18 cellular contexts compared by ENCODE assay signal in genomic region chr5:172864747-172865146, GRCh38. TPM values are rescaled to one million over a fixed set of nuclear protein-coding genes. Genes with fewer than 3 reads are reported as not detected.
DNase-seq lines count a peak whose midpoint lies in the region; ATAC-seq and TF ChIP-seq lines count a peak whose summit lies in the region.
"Had no signal": no experiment of that assay in that cellular context is flagged by ENCODE, and none has a peak within 500 bp of the region (broad histone marks: within the 10 kb centered on the region; RNA-seq: fewer than 3 reads in every experiment).

No MANE protein-coding gene starts in this region.

- 72 to 77% methylated on average over 5 to 6 of the region's 7 CpGs for WGBS in gastroesophageal sphincter (ENCODE audit: low coverage in 1 of 2), 2 donors
- WGBS in testis, 2 donors: 61 to 77% methylated on average over 7 of the region's 7 CpGs

- peaks cover 72% of the 10 kb centered on the region for H3K36me3 ChIP-seq in BLaER1
- no peaks in the 10 kb centered on the region for H3K36me3 ChIP-seq in adipocyte (ENCODE audit: control insufficient read depth, insufficient read depth, low read length, severe bottlenecking)
- no peaks in the 10 kb centered on the region for H3K36me3 ChIP-seq in gastroesophageal sphincter
- H3K36me3 ChIP-seq in testis (ENCODE audit: low read depth, missing control alignments): no peaks in the 10 kb centered on the region
- H3K36me3 ChIP-seq: Peyer's patch had no signal

- H3K9me3 ChIP-seq in BLaER1 (no peaks in the 10 kb centered on the region), adipocyte (ENCODE audit: control insufficient read depth, low read length) (no peaks in the 10 kb centered on the region), gastroesophageal sphincter (no peaks in the 10 kb centered on the region), testis (no peaks in the 10 kb centered on the region)
- H3K9me3 ChIP-seq: BE2C, MG63, Peyer's patch had no signal

- no peak for TF ChIP-seq CTCF in gastroesophageal sphincter (IDR thresholded peaks at IDR 0.05)
- TF ChIP-seq CTCF in testis (IDR thresholded peaks at IDR 0.05): no peak
- no peak for TF ChIP-seq CTCF in type B pancreatic cell (conservative IDR thresholded peaks at IDR 0.05)

- TF ChIP-seq POLR2A in gastroesophageal sphincter (IDR thresholded peaks at IDR 0.05) (no peak), testis (IDR thresholded peaks at IDR 0.05) (no peak)

- H3K4me3 Mint-ChIP-seq in type B pancreatic cell: no peak overlapping the region
- H3K4me3 Mint-ChIP-seq: CD8-positive, alpha-beta memory T cell had no signal

- ATAC-seq in gastroesophageal sphincter (no peak), GM19351 (IDR thresholded peaks at IDR 0.05; ENCODE audit: unreplicated experiment) (no peak)

- DNase-seq in adipocyte (ENCODE audit: low read depth): no peak
- DNase-seq in testis: peak; percentile 46
- no peak for DNase-seq in kidney glomerular epithelial cell (lab: John Stamatoyannopoulos, UW)
- no peak for DNase-seq in nucleus accumbens (lab: John Stamatoyannopoulos, UW)
- no peak for DNase-seq in type B pancreatic cell (ENCODE audit: extremely low spot score, unreplicated experiment)
- DNase-seq: ACHN; BE2C; CD8-positive, alpha-beta memory T cell; MG63; NCI-H1105 treated with DMSO at 0.1 percent for 48 hours; NCI-H1930; NCI-H2171 treated with DMSO at 0.1 percent for 48 hours; NCI-H82; Peyer's patch had no signal

- H4K20me1 ChIP-seq in BLaER1: peaks cover 100% of the 10 kb centered on the region

- H3K27ac ChIP-seq in BLaER1 (no peak overlapping the region), gastroesophageal sphincter (peak overlapping the region in 3 of 4 donors; percentile 7 to 95 (median 92)), testis (no peak overlapping the region)
- H3K27ac ChIP-seq: KMS-11, Peyer's patch had no signal

- TF ChIP-seq EP300 in gastroesophageal sphincter (IDR thresholded peaks at IDR 0.05): no peak

- H3K9ac ChIP-seq in BLaER1: no peak overlapping the region
- H3K9ac ChIP-seq in adipocyte (ENCODE audit: low read length): peak overlapping the region; percentile 49
- H3K9ac ChIP-seq: KMS-11 had no signal

- H3K4me1 ChIP-seq in BLaER1 (peaks cover 97% of the 10 kb centered on the region), adipocyte (ENCODE audit: control insufficient read depth, insufficient read depth, low read length) (peaks cover 83% of the 10 kb centered on the region), gastroesophageal sphincter (peaks cover 36 to 94% (median 52%) of the 10 kb centered on the region in 3 donors), testis (peaks cover 70% of the 10 kb centered on the region)

- H3K27me3 Mint-ChIP-seq in type B pancreatic cell: no peaks in the 10 kb centered on the region
- H3K27me3 Mint-ChIP-seq: CD8-positive, alpha-beta memory T cell had no signal

- H3K27ac Mint-ChIP-seq in type B pancreatic cell: no peak overlapping the region

- H3K27me3 ChIP-seq in BLaER1: no peaks in the 10 kb centered on the region
- H3K27me3 ChIP-seq in adipocyte (replicated peaks; ENCODE audit: control insufficient read depth, insufficient read depth, low read length): no peaks in the 10 kb centered on the region
- no peaks in the 10 kb centered on the region for H3K27me3 ChIP-seq in gastroesophageal sphincter
- no peaks in the 10 kb centered on the region for H3K27me3 ChIP-seq in testis
- H3K27me3 ChIP-seq: BE2C, MG63, Peyer's patch had no signal

- H3K4me1 Mint-ChIP-seq in type B pancreatic cell (ENCODE audit: unreplicated experiment): peaks cover 42% of the 10 kb centered on the region

- intact Hi-C loops in testis (cut with DNase I; ENCODE audit: low total_unique reads): loop anchor here (5.0 to 10.0 kb wide), 2 partner anchors 38 to 90 kb away; partner anchors contain the start of gene DUSP1

- no peaks in the 10 kb centered on the region for H3K9me3 Mint-ChIP-seq in type B pancreatic cell
- H3K9me3 Mint-ChIP-seq: CD8-positive, alpha-beta memory T cell had no signal

- no peak overlapping the region for H3K4me3 ChIP-seq in BLaER1
- H3K4me3 ChIP-seq in adipocyte (ENCODE audit: low read length): peak overlapping the region; percentile 14
- no peak overlapping the region for H3K4me3 ChIP-seq in gastroesophageal sphincter
- no peak overlapping the region for H3K4me3 ChIP-seq in testis
- H3K4me3 ChIP-seq: MG63, Peyer's patch had no signal

- H3K36me3 Mint-ChIP-seq in type B pancreatic cell: peaks cover 5% of the 10 kb centered on the region

- peak overlapping the region; percentile 88; the same call in 1 of the 2 replicates for H3K4me2 ChIP-seq in BLaER1
- H3K4me2 ChIP-seq: KMS-11 had no signal

RNA-seq across cellular contexts. Expression of gene ERGIC1, which starts 30.7 kb away (rescaled TPM):
- total RNA-seq in gastroesophageal sphincter (100 to 1,000 TPM; 116 to 172 (median 144) TPM), testis (10 to 100 TPM; 89.8 to 100.0 TPM), type B pancreatic cell (ENCODE audit: low replicate concordance) (85.2 and 105 TPM in 2 replicates)
- 94.1 TPM for polyA plus RNA-seq in testis (ENCODE audit: insufficient read depth, low read depth, low replicate concordance)

Comparison
In these comparisons a context has a peak if more than half of its experiments do, and no peak if none do; other contexts are left out.
1. H3K27ac ChIP-seq: peak in gastroesophageal sphincter (3 of 4); none in BLaER1 (single experiment) and testis (0 of 2).